Comparison of ENCODE assay signal across 8 cellular contexts in genomic region chr3:184362668-184363540, GRCh38. TPM values are rescaled to one million over a fixed set of nuclear protein-coding genes. Genes with fewer than 3 reads are reported as not detected.
DNase-seq lines count a peak whose midpoint lies in the region; ATAC-seq and TF ChIP-seq lines count a peak whose summit lies in the region.

No MANE protein-coding gene starts in this region.

- ATAC-seq in GM18907 (IDR thresholded peaks at IDR 0.05; ENCODE audit: unreplicated experiment): peak; percentile 85
- ATAC-seq in HG03159 (IDR thresholded peaks at IDR 0.05; ENCODE audit: unreplicated experiment): peak; percentile 90
- ATAC-seq in WTC11: peak; percentile 83

- H3K9me3 Mint-ChIP-seq in WTC11: no peaks in the 10 kb centered on the region

- TF ChIP-seq CTCF in WTC11 (IDR thresholded peaks at IDR 0.05): peak; percentile 12; the same call in 1 of the 2 replicates

- H3K27me3 Mint-ChIP-seq in WTC11 (ENCODE audit: low read depth): peaks cover 6% of the 10 kb centered on the region; the same call in 1 of the 2 replicates

- peak overlapping the region; percentile 98 for H3K4me3 Mint-ChIP-seq in WTC11

- POLR2A ChIA-PET in WTC11 (lab: Charles Lee): interaction anchor here (0.6 to 2.8 kb wide), 7 partner anchors 9 to 186 kb away, joined by 3 to 13 read pairs (median 6); no protein-coding TSS in a partner anchor

- peaks cover 37% of the 10 kb centered on the region for H3K36me3 Mint-ChIP-seq in WTC11

- peaks cover 24% of the 10 kb centered on the region for H3K4me1 Mint-ChIP-seq in WTC11

- DNase-seq in AG08396 (ENCODE audit: low spot score) (peak; percentile 97), NCI-H2227 (lab: John Stamatoyannopoulos, UW; ENCODE audit: unreplicated experiment) (peak; percentile 99), WTC11 (ENCODE audit: low spot score) (peak; percentile 97), caudate nucleus (lab: John Stamatoyannopoulos, UW) (peak; percentile 26 to 94 (median 87)), inferior parietal cortex (ENCODE audit: extremely low spot score) (peak; percentile 96)
- peak; percentile 94 to 95 for DNase-seq in stimulated activated CD4-positive, alpha-beta T cell treated with anti-CD3 and anti-CD28 coated beads, Interleukin-12 subunit alpha, Interleukin-12 subunit beta, amount 100 ng/mL, for 24 hours (ENCODE audit: low read depth in 2 of 2)

- CTCF ChIA-PET in WTC11 (lab: Charles Lee): interaction anchor here (0.5 to 4.8 kb wide), 10 partner anchors 9 to 179 kb away, joined by 4 to 41 read pairs (median 7); no protein-coding TSS in a partner anchor

- H3K27ac Mint-ChIP-seq in WTC11: peak overlapping the region; percentile 99

- peak overlapping the region; percentile 92 for H3K27ac ChIP-seq in caudate nucleus (ENCODE audit: low read depth, low read length)

TF ChIP-seq in WTC11, 78 proteins besides CTCF, POLR2A, EP300 and RAD21 (continues in another document):
- TF ChIP-seq JAZF1 (CRISPR knock-in tag; IDR thresholded peaks at IDR 0.05): no peak
- no peak for TF ChIP-seq ZBTB21 (CRISPR knock-in tag; IDR thresholded peaks at IDR 0.05; ENCODE audit: borderline replicate concordance)
- TF ChIP-seq HMGXB4 (CRISPR knock-in tag; IDR thresholded peaks at IDR 0.05): peak; percentile 92
- TF ChIP-seq FOXJ3 (CRISPR knock-in tag; IDR thresholded peaks at IDR 0.05; ENCODE audit: borderline replicate concordance): no peak
- no peak for TF ChIP-seq RORB (CRISPR knock-in tag; IDR thresholded peaks at IDR 0.05)
- TF ChIP-seq ZNF121 (CRISPR knock-in tag; IDR thresholded peaks at IDR 0.05): peak; percentile 22; the same call in 1 of the 2 replicates
- peak; percentile 54; the same call in 1 of the 2 replicates for TF ChIP-seq ZNF263 (CRISPR knock-in tag; IDR thresholded peaks at IDR 0.05; ENCODE audit: low read depth)
- TF ChIP-seq ZNF138 (CRISPR knock-in tag; conservative IDR thresholded peaks at IDR 0.05): no peak
- no peak for TF ChIP-seq GRHL2 (CRISPR knock-in tag; IDR thresholded peaks at IDR 0.05; ENCODE audit: insufficient replicate concordance, severe bottlenecking)
- TF ChIP-seq ZNF425 (CRISPR knock-in tag; conservative IDR thresholded peaks at IDR 0.05): no peak
- peak; percentile 81; the same call in 1 of the 2 replicates for TF ChIP-seq E2F5 (CRISPR knock-in tag; IDR thresholded peaks at IDR 0.05)
- no peak for TF ChIP-seq MLX (CRISPR knock-in tag; IDR thresholded peaks at IDR 0.05)
- no peak for TF ChIP-seq RELA (CRISPR knock-in tag; IDR thresholded peaks at IDR 0.05; ENCODE audit: borderline replicate concordance)
- no peak for TF ChIP-seq SOX15 (CRISPR knock-in tag; IDR thresholded peaks at IDR 0.05)
- TF ChIP-seq ZBTB43 (CRISPR knock-in tag; IDR thresholded peaks at IDR 0.05): no peak
- TF ChIP-seq ATF2 (CRISPR knock-in tag; IDR thresholded peaks at IDR 0.05; ENCODE audit: borderline replicate concordance, low read depth): no peak
- no peak for TF ChIP-seq ATF6 (CRISPR knock-in tag; IDR thresholded peaks at IDR 0.05)
- no peak for TF ChIP-seq IRF1 (CRISPR knock-in tag; IDR thresholded peaks at IDR 0.05)
- peak; percentile 64; the same call in 1 of the 2 replicates for TF ChIP-seq CREM (CRISPR knock-in tag; IDR thresholded peaks at IDR 0.05)

RNA-seq across cellular contexts. Expression of gene POLR2H, which starts 1.4 kb away (rescaled TPM):
- total RNA-seq in WTC11 (2021): 117 to 133 TPM (median 118 TPM) in 3 replicates

RNA-seq across cellular contexts. Expression of gene CLCN2, which starts 1.5 kb away (rescaled TPM):
- total RNA-seq in WTC11 (2021): 15.7 to 22.6 TPM (median 17.0 TPM) in 3 replicates

RNA-seq across cellular contexts. Expression of gene THPO, which starts 15.1 kb away (rescaled TPM):
- 0.55 to 1.4 TPM (median 1.0 TPM) in 3 replicates for total RNA-seq in WTC11 (2021)

RNA-seq across cellular contexts. Expression of gene CHRD, which starts 16.9 kb away (rescaled TPM):
- 1.3 to 2.7 TPM (median 1.8 TPM) in 3 replicates for total RNA-seq in WTC11 (2021)

RNA-seq across cellular contexts. Expression of gene FAM131A, which starts 25.5 kb away (rescaled TPM):
- total RNA-seq in WTC11 (2021): 20.3 to 23.0 TPM (median 20.4 TPM) in 3 replicates

Comparison
In these comparisons a context has a peak if more than half of its experiments do, and no peak if none do; other contexts are left out.
1. Peak in every context shown above with its lines: DNase-seq, ATAC-seq and H3K27ac ChIP-seq.